ENCODE assay signal across 18 cellular contexts in genomic region chr11:55357560-55358184, GRCh38. TPM values are rescaled to one million over a fixed set of nuclear protein-coding genes. Genes with fewer than 3 reads are reported as not detected.
DNase-seq lines count a peak whose midpoint lies in the region; ATAC-seq and TF ChIP-seq lines count a peak whose summit lies in the region.
"Had no signal": no experiment of that assay in that cellular context is flagged by ENCODE, and none has a peak within 500 bp of the region (broad histone marks: within the 10 kb centered on the region; RNA-seq: fewer than 3 reads in every experiment).

No MANE protein-coding gene starts in this region.

- no peaks in the 10 kb centered on the region for H3K79me1 ChIP-seq in neuronal stem cell (ENCODE audit: low read depth, low read length)

- no peak overlapping the region for H2AK5ac ChIP-seq in neuronal stem cell (ENCODE audit: low read depth, low read length)

- no peak overlapping the region for H3K18ac ChIP-seq in neuronal stem cell (ENCODE audit: low read length)

- in situ Hi-C loops in KBM-7 (cut with MboI; ENCODE audit: low pct_unique_long_range_greater_than_20kb, low sequenced_read_pairs) (no loop called here), Panc1 (cut with HindIII; ENCODE audit: low pct_unique_long_range_greater_than_20kb, low sequenced_read_pairs) (no loop called here)

- no peak overlapping the region for H3K9ac ChIP-seq in neuronal stem cell (ENCODE audit: low read depth, low read length, poor library complexity)

- intact Hi-C loops in Panc1 (cut with micrococcal nuclease; ENCODE audit: unreplicated experiment) = loop anchor here (10.0 kb wide), 2 partner anchors 53 to 183 kb away; no protein-coding TSS in a partner anchor

- H3K4me3 ChIP-seq in Panc1 (ENCODE audit: low read depth in 2 of 2, low read length in 2 of 2) (no peak overlapping the region), neuronal stem cell (ENCODE audit: low read length in 2 of 2) (no peak overlapping the region)
- H3K4me3 ChIP-seq: ovary had no signal

- no peak overlapping the region for H4K91ac ChIP-seq in neuronal stem cell (ENCODE audit: low read depth, low read length, poor library complexity)

- H3K36me3 ChIP-seq in Panc1 (ENCODE audit: control insufficient read depth, insufficient read depth, low read length) (no peaks in the 10 kb centered on the region), neuronal stem cell (replicated peaks in 1 of 2; ENCODE audit: control insufficient read depth in 2 of 2, insufficient read depth in 2 of 2, low read length in 2 of 2) (no peaks in the 10 kb centered on the region)
- H3K36me3 ChIP-seq: ovary had no signal

- H2AFZ ChIP-seq in neuronal stem cell (ENCODE audit: low read length) = peak overlapping the region; percentile 31

- no peak overlapping the region for H2BK5ac ChIP-seq in neuronal stem cell (ENCODE audit: low read length)

- H3K4me1 ChIP-seq in Panc1 (ENCODE audit: control insufficient read depth, insufficient read depth, low read length) (no peaks in the 10 kb centered on the region), neuronal stem cell (ENCODE audit: control insufficient read depth in 2 of 2, insufficient read depth in 1 of 2, low read depth in 1 of 2, low read length in 2 of 2) (peaks cover 0 to 3% of the 10 kb centered on the region in 2 donors)

- H3K36me3 Mint-ChIP-seq in T-helper 17 cell (ENCODE audit: low read depth) = no peaks in the 10 kb centered on the region

- CTCF ChIA-PET in Panc1 (lab: Charles Lee) = no interaction called here

- no TSS peak for BruUV-seq in Panc1 (replicated peaks; lab: Mats Ljungman, UMichigan)

- peak; percentile 28; the same call in 1 of the 2 replicates for TF ChIP-seq CTCF in Panc1 (IDR thresholded peaks at IDR 0.05)

- H2BK15ac ChIP-seq in neuronal stem cell (ENCODE audit: low read length) = no peak overlapping the region

- no peak overlapping the region for H3K23ac ChIP-seq in neuronal stem cell (ENCODE audit: low read depth, low read length, poor library complexity)

- POLR2A ChIA-PET in Panc1 (lab: Charles Lee) = no interaction called here

- H3K27ac Mint-ChIP-seq in T-helper 17 cell = no peak overlapping the region

- no CpG with 5 or more reads among the region's 1 CpG for WGBS in neuronal stem cell (ENCODE audit: extremely low coverage in 2 of 2, insufficient read length in 2 of 2, insufficient replicate concordance in 1 of 2), 2 donors

- no peaks in the 10 kb centered on the region for H3K4me1 Mint-ChIP-seq in T-helper 17 cell

- no peak overlapping the region for H3K4ac ChIP-seq in neuronal stem cell (ENCODE audit: low read length)

- H2BK12ac ChIP-seq in neuronal stem cell (ENCODE audit: low read length) = no peak overlapping the region

- no peak overlapping the region for H3K27ac ChIP-seq in Panc1 (ENCODE audit: low read length)
- H3K27ac ChIP-seq in neuronal stem cell (replicated peaks; ENCODE audit: low read length) = no peak overlapping the region
- H3K27ac ChIP-seq: ovary had no signal

- no peaks in the 10 kb centered on the region; the same call in 1 of the 2 replicates for H3K9me3 ChIP-seq in Panc1 (ENCODE audit: control insufficient read depth, insufficient read depth, low read depth, low read length)
- peaks cover 0 to 22% of the 10 kb centered on the region in 2 donors for H3K9me3 ChIP-seq in neuronal stem cell (replicated peaks in 1 of 2; ENCODE audit: control insufficient read depth in 2 of 2, insufficient read depth in 1 of 2, low read depth in 1 of 2, low read length in 2 of 2)
- no peaks in the 10 kb centered on the region for H3K9me3 ChIP-seq in T-helper 17 cell (ENCODE audit: control insufficient read depth, low read length, poor library complexity, severe bottlenecking)
- H3K9me3 ChIP-seq: ovary had no signal

- H3K14ac ChIP-seq in neuronal stem cell (ENCODE audit: low read length) = no peak overlapping the region

- DNase-seq in SIG-M5 treated with dmso at 0.1 percent for 504 hours (lab: John Stamatoyannopoulos, UW; ENCODE audit: unreplicated experiment) = peak; percentile 21
- DNase-seq in SIG-M5 (lab: John Stamatoyannopoulos, UW) = no peak
- peak; percentile 51 for DNase-seq in KBM-7
- DNase-seq in Panc1 (ENCODE audit: low read depth, low spot score) = no peak
- no peak for DNase-seq in neuronal stem cell (ENCODE audit: low spot score)
- no peak for DNase-seq in putamen (ENCODE audit: low spot score)
- DNase-seq in T-helper 17 cell = no peak
- DNase-seq: activated CD4-positive, alpha-beta T cell treated with anti-CD3 and anti-CD28 coated beads, Interleukin-2, amount 50 U/mL, for 4 hours; amygdala; DMS153; glutamatergic neuron; ovary had no signal

- no peak overlapping the region for H3K4me2 ChIP-seq in neuronal stem cell (ENCODE audit: insufficient read depth, low read length, poor library complexity, severe bottlenecking)

- no peak overlapping the region for H4K8ac ChIP-seq in neuronal stem cell (ENCODE audit: low read depth, low read length)

- no peak overlapping the region for H3K4me3 Mint-ChIP-seq in T-helper 17 cell

- H3K27me3 Mint-ChIP-seq in T-helper 17 cell = no peaks in the 10 kb centered on the region

- ATAC-seq in Panc1 = no peak
- ATAC-seq in GM18858 (IDR thresholded peaks at IDR 0.05; ENCODE audit: unreplicated experiment) = no peak
- ATAC-seq in T-helper 17 cell = no peak

- H2BK120ac ChIP-seq in neuronal stem cell (ENCODE audit: low read depth, low read length) = no peak overlapping the region

- H3K27me3 ChIP-seq in Panc1 (ENCODE audit: control insufficient read depth, insufficient read depth, low read length) (no peaks in the 10 kb centered on the region), neuronal stem cell (ENCODE audit: control insufficient read depth in 3 of 3, insufficient read depth in 3 of 3, low read depth in 1 of 3, low read length in 3 of 3) (no peaks in the 10 kb centered on the region)
- H3K27me3 ChIP-seq: ovary had no signal

RNA-seq across cellular contexts. Expression of gene OR4A15, which starts 10.1 kb away (rescaled TPM):
- total RNA-seq in Panc1 (2021; ENCODE audit: unreplicated experiment) = not detected
- polyA plus RNA-seq in Panc1 (2012; ENCODE audit: insufficient read length) = not detected
- not detected for polyA plus RNA-seq in neuronal stem cell (2013, experiment 1 of 2)
- not detected for polyA plus RNA-seq in neuronal stem cell (2013, experiment 2 of 2)
- total RNA-seq in T-helper 17 cell = not detected
- total RNA-seq: epithelial cell of proximal tubule, kidney epithelial cell, mucosa of gallbladder, ovary, subcutaneous adipose tissue had no signal
- polyA plus RNA-seq: AG04450, ovary had no signal

RNA-seq across cellular contexts. Expression of gene OR4A16, which starts 14.7 kb away (rescaled TPM):
- total RNA-seq in Panc1 (2021; ENCODE audit: unreplicated experiment) = not detected
- polyA plus RNA-seq in Panc1 (2012; ENCODE audit: insufficient read length) = not detected
- polyA plus RNA-seq in neuronal stem cell (2013, experiment 1 of 2) = not detected
- polyA plus RNA-seq in neuronal stem cell (2013, experiment 2 of 2) = not detected
- not detected for total RNA-seq in T-helper 17 cell
- total RNA-seq: epithelial cell of proximal tubule, kidney epithelial cell, mucosa of gallbladder, ovary, subcutaneous adipose tissue had no signal
- polyA plus RNA-seq: AG04450, ovary had no signal

Comparison
In these comparisons a context has a peak if more than half of its experiments do, and no peak if none do; other contexts are left out.
1. DNase-seq: peak in SIG-M5 treated with dmso at 0.1 percent for 504 hours (single experiment) and KBM-7 (single experiment); none in SIG-M5 (single experiment), Panc1 (single experiment), neuronal stem cell (single experiment), putamen (single experiment) and T-helper 17 cell (0 of 3).